In genomic region chr1:109788695-109789521, GRCh38 we compare ENCODE assay signal across 1 cellular context.
TF ChIP-seq lines count a peak whose summit lies in the region.

No MANE protein-coding gene starts in this region.

TF ChIP-seq in SK-N-SH, 30 proteins besides CTCF, POLR2A, EP300 and RAD21 (continued from another document):
- TF ChIP-seq MAX (IDR thresholded peaks at IDR 0.05; ENCODE audit: low read depth) (no peak), RCOR1 (IDR thresholded peaks at IDR 0.05; ENCODE audit: low read length) (no peak), YY1 (IDR thresholded peaks at IDR 0.05; ENCODE audit: low read depth) (no peak), SIN3A (IDR thresholded peaks at IDR 0.05; ENCODE audit: borderline replicate concordance, low read depth, low read length) (no peak), ELF1 (IDR thresholded peaks at IDR 0.05) (no peak), TAF1 (IDR thresholded peaks at IDR 0.05; ENCODE audit: borderline replicate concordance, low read depth, low read length) (no peak), MEF2A (IDR thresholded peaks at IDR 0.05; ENCODE audit: borderline replicate concordance, low read depth) (no peak), TEAD4 (IDR thresholded peaks at IDR 0.05; ENCODE audit: borderline replicate concordance, insufficient read depth) (no peak), PBX3 (IDR thresholded peaks at IDR 0.05) (no peak), FOSL2 (IDR thresholded peaks at IDR 0.05; ENCODE audit: borderline replicate concordance, low read depth) (no peak), RXRA (IDR thresholded peaks at IDR 0.05; ENCODE audit: borderline replicate concordance, low read depth) (no peak)
- TF ChIP-seq, protein P1, sequence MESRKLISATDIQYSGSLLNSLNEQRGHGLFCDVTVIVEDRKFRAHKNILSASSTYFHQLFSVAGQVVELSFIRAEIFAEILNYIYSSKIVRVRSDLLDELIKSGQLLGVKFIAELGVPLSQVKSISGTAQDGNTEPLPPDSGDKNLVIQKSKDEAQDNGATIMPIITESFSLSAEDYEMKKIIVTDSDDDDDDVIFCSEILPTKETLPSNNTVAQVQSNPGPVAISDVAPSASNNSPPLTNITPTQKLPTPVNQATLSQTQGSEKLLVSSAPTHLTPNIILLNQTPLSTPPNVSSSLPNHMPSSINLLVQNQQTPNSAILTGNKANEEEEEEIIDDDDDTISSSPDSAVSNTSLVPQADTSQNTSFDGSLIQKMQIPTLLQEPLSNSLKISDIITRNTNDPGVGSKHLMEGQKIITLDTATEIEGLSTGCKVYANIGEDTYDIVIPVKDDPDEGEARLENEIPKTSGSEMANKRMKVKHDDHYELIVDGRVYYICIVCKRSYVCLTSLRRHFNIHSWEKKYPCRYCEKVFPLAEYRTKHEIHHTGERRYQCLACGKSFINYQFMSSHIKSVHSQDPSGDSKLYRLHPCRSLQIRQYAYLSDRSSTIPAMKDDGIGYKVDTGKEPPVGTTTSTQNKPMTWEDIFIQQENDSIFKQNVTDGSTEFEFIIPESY (IDR thresholded peaks at IDR 0.05; ENCODE audit: borderline replicate concordance, low read depth) = no peak
- TF ChIP-seq, protein P2, sequence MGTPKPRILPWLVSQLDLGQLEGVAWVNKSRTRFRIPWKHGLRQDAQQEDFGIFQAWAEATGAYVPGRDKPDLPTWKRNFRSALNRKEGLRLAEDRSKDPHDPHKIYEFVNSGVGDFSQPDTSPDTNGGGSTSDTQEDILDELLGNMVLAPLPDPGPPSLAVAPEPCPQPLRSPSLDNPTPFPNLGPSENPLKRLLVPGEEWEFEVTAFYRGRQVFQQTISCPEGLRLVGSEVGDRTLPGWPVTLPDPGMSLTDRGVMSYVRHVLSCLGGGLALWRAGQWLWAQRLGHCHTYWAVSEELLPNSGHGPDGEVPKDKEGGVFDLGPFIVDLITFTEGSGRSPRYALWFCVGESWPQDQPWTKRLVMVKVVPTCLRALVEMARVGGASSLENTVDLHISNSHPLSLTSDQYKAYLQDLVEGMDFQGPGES (IDR thresholded peaks at IDR 0.05; ENCODE audit: low read depth, low read length) = no peak
